In the genomic region with DNA sequence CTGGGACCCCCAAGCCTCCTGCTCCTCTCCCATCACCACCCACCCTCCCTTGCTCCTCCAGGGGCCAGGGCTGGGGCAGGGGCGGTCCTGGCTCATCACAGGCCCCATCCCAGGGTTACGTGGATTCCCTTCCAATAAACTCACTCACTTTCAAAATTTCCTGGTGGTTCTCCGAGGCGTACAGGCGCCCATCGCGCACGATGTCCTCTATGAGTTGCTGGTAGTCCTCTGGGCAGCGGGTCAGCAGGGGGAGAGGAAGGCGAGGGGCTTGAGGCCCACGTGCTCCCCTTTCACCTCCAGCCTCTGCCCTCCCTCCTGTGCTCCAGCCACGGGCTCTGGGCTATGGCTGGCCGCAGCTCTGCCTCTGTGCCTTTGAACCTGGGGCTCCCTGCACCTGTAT, we compare ENCODE assay signal across 29 cellular contexts.
"Had no signal": no experiment of that assay in that cellular context is flagged by ENCODE, and none has a peak within 500 bp of the region (broad histone marks: within the 10 kb centered on the region; RNA-seq: fewer than 3 reads in every experiment).

No MANE protein-coding gene starts in this region.

- H3K36me3 Mint-ChIP-seq: memory B cell; naive B cell; natural killer cell treated with Interleukin-12 subunit alpha and Interleukin-12 subunit beta and Interleukin-15 and Interleukin-18, amount 100 ng/mL, for 72 hours; type B pancreatic cell had no signal

- H3K4me2 ChIP-seq: hepatocyte, smooth muscle cell had no signal

- H3K27ac ChIP-seq: coronary artery, esophagus muscularis mucosa, foreskin keratinocyte, gastroesophageal sphincter, heart left ventricle, hepatocyte, left ventricle myocardium inferior, parathyroid adenoma, prostate gland, right atrium auricular region, stomach, tibial artery had no signal

- H3K27me3 Mint-ChIP-seq: natural killer cell treated with Interleukin-12 subunit alpha and Interleukin-12 subunit beta and Interleukin-15 and Interleukin-18, amount 100 ng/mL, for 72 hours; type B pancreatic cell had no signal

- H3K36me3 ChIP-seq: heart left ventricle, left ventricle myocardium inferior, prostate gland, right atrium auricular region, tibial artery had no signal

- H3K9me3 Mint-ChIP-seq: memory B cell; naive B cell; natural killer cell treated with Interleukin-12 subunit alpha and Interleukin-12 subunit beta and Interleukin-15 and Interleukin-18, amount 100 ng/mL, for 72 hours; neural crest cell; type B pancreatic cell had no signal

- H3K4me1 ChIP-seq: esophagus muscularis mucosa, foreskin keratinocyte, gastroesophageal sphincter, parathyroid adenoma, prostate gland, right atrium auricular region, stomach, tibial artery had no signal

- H3K4me3 ChIP-seq: coronary artery, esophagus muscularis mucosa, gastroesophageal sphincter, heart left ventricle, hepatocyte, left ventricle myocardium inferior, lung, mucosa of descending colon, prostate gland, right atrium auricular region, smooth muscle cell, stomach, tibial artery had no signal

- H3K27ac Mint-ChIP-seq: memory B cell; natural killer cell treated with Interleukin-12 subunit alpha and Interleukin-12 subunit beta and Interleukin-15 and Interleukin-18, amount 100 ng/mL, for 72 hours; type B pancreatic cell had no signal

- H3K4me1 Mint-ChIP-seq: neural crest cell had no signal

- ATAC-seq: foreskin keratinocyte; gastroesophageal sphincter; heart left ventricle; left colon; mucosa of descending colon; natural killer cell treated with Interleukin-12 subunit alpha and Interleukin-12 subunit beta and Interleukin-15 and Interleukin-18, amount 100 ng/mL, for 72 hours; sciatic nerve had no signal

- DNase-seq: dermis blood vessel endothelial cell; effector memory CD4-positive, alpha-beta T cell; foreskin keratinocyte; left colon; left ventricle myocardium inferior; naive B cell; stimulated activated CD4-positive, alpha-beta T cell treated with anti-CD3 and anti-CD28 coated beads, Interleukin-12 subunit alpha, Interleukin-12 subunit beta, amount 100 ng/mL, for 4 hours; stimulated activated CD4-positive, alpha-beta T cell treated with anti-CD3 and anti-CD28 coated beads, Interleukin-1b, Interleukin-23, amount 100 ng/mL, for 48 hours; stimulated activated CD4-positive, alpha-beta T cell treated with anti-CD3 and anti-CD28 coated beads, Interleukin-4, amount 100 ng/mL, for 1 hour; stimulated activated CD8-positive, alpha-beta memory T cell treated with anti-CD3 and anti-CD28 coated beads, Interleukin-4, amount 100 ng/mL, for 48 hours; stimulated activated naive CD4-positive, alpha-beta T cell treated with Interleukin-2 at 50 U/mL for 16 hours; stomach; tibial artery had no signal

- H3K9ac ChIP-seq: parathyroid adenoma had no signal

- H3K27me3 ChIP-seq: esophagus muscularis mucosa, gastroesophageal sphincter, heart left ventricle, hepatocyte, right atrium auricular region had no signal

- H3K9me3 ChIP-seq: esophagus muscularis mucosa, gastroesophageal sphincter, heart left ventricle, left ventricle myocardium inferior, mucosa of descending colon, prostate gland, right atrium auricular region, stomach, tibial artery had no signal

- H3K4me3 Mint-ChIP-seq: memory B cell; natural killer cell treated with Interleukin-12 subunit alpha and Interleukin-12 subunit beta and Interleukin-15 and Interleukin-18, amount 100 ng/mL, for 72 hours; neural crest cell; type B pancreatic cell had no signal
